1 cellular context compared by ENCODE assay signal in genomic region chr7:73899731-73900142, GRCh38.
TF ChIP-seq lines count a peak whose summit lies in the region.

No MANE protein-coding gene starts in this region.

TF ChIP-seq in H1, 55 proteins besides CTCF, POLR2A, EP300 and RAD21:
- TF ChIP-seq SUZ12 (IDR thresholded peaks at IDR 0.05; ENCODE audit: low read length), result no peak
- no peak for TF ChIP-seq TAF1 (IDR thresholded peaks at IDR 0.05; ENCODE audit: low read depth, low read length)
- no peak for TF ChIP-seq BACH1 (IDR thresholded peaks at IDR 0.05; ENCODE audit: low read length)
- TF ChIP-seq SIN3A (conservative IDR thresholded peaks at IDR 0.05 in 1 of 2, IDR thresholded peaks at IDR 0.05 in 1 of 2; ENCODE audit: low read depth in 1 of 2, low read length in 2 of 2), result no peak
- TF ChIP-seq CHD1 (IDR thresholded peaks at IDR 0.05; ENCODE audit: low read depth, low read length), result no peak
- no peak for TF ChIP-seq SAP30 (IDR thresholded peaks at IDR 0.05; ENCODE audit: insufficient read depth, insufficient replicate concordance, low read length)
- TF ChIP-seq SP4 (IDR thresholded peaks at IDR 0.05; ENCODE audit: low read length), result no peak
- no peak for TF ChIP-seq SIRT6 (IDR thresholded peaks at IDR 0.05; ENCODE audit: low read length)
- TF ChIP-seq TEAD4 (IDR thresholded peaks at IDR 0.05; ENCODE audit: low read depth, low read length), result no peak
- TF ChIP-seq RNF2 (IDR thresholded peaks at IDR 0.05; ENCODE audit: borderline replicate concordance, low read depth, low read length, missing control alignments, poor library complexity, severe bottlenecking), result no peak
- no peak for TF ChIP-seq NRF1 (IDR thresholded peaks at IDR 0.05; ENCODE audit: low read depth, low read length)
- TF ChIP-seq TBP (IDR thresholded peaks at IDR 0.05; ENCODE audit: low read depth, low read length), result no peak
- no peak for TF ChIP-seq SP1 (IDR thresholded peaks at IDR 0.05; ENCODE audit: low read depth, low read length)
- no peak for TF ChIP-seq GTF2F1 (IDR thresholded peaks at IDR 0.05; ENCODE audit: borderline replicate concordance, low read depth, low read length)
- no peak for TF ChIP-seq KDM5A (IDR thresholded peaks at IDR 0.05; ENCODE audit: low read length)
